8 cellular contexts compared by ENCODE assay signal in genomic region chr16:85687651-85688471, GRCh38. TPM values are rescaled to one million over a fixed set of nuclear protein-coding genes. Genes with fewer than 3 reads are reported as not detected.
DNase-seq lines count a peak whose midpoint lies in the region; ATAC-seq and TF ChIP-seq lines count a peak whose summit lies in the region.

No MANE protein-coding gene starts in this region.

- no peak for TF ChIP-seq POLR2A in suprapubic skin (IDR thresholded peaks at IDR 0.05)

- H3K36me3 ChIP-seq in kidney epithelial cell (ENCODE audit: control insufficient read depth, insufficient read depth, low read length) (no peaks in the 10 kb centered on the region), suprapubic skin (no peaks in the 10 kb centered on the region)

- peaks cover 7% of the 10 kb centered on the region for H3K27me3 Mint-ChIP-seq in activated T-helper 1 cell treated with anti-CD3 and anti-CD28 coated beads, Interleukin-12 subunit alpha, Interleukin-12 subunit beta, Interleukin-2, Interleukin-4 antibody, amounts not matched to agents 30 ng/mL and 10 ng/mL and 1 ng/mL, durations not matched to agents 14 hours and 24 hours and 36 hours (ENCODE audit: insufficient read depth)

- ATAC-seq in esophagus mucosa: no peak
- no peak for ATAC-seq in HG02885 (IDR thresholded peaks at IDR 0.05; ENCODE audit: poor library complexity, unreplicated experiment)

- H3K4me1 Mint-ChIP-seq in activated T-helper 1 cell treated with anti-CD3 and anti-CD28 coated beads, Interleukin-12 subunit alpha, Interleukin-12 subunit beta, Interleukin-2, Interleukin-4 antibody, amounts not matched to agents 30 ng/mL and 10 ng/mL and 1 ng/mL, durations not matched to agents 14 hours and 24 hours and 36 hours (ENCODE audit: low read depth): peaks cover 16% of the 10 kb centered on the region

- no peak for TF ChIP-seq CTCF in kidney epithelial cell (IDR thresholded peaks at IDR 0.05; ENCODE audit: insufficient read depth, low read length, poor library complexity, severe bottlenecking)
- no peak for TF ChIP-seq CTCF in suprapubic skin (IDR thresholded peaks at IDR 0.05)

- intact Hi-C loops in activated T-helper 1 cell treated with anti-CD3 and anti-CD28 coated beads, Interleukin-12 subunit alpha, Interleukin-12 subunit beta, Interleukin-2, Interleukin-4 antibody, amounts not matched to agents 30 ng/mL and 10 ng/mL and 1 ng/mL, durations not matched to agents 14 hours and 24 hours and 36 hours (cut with micrococcal nuclease): loop anchor here (2.0 to 5.0 kb wide), 2 partner anchors 77 to 381 kb away; no protein-coding TSS in a partner anchor

- H3K4me3 Mint-ChIP-seq in activated T-helper 1 cell treated with anti-CD3 and anti-CD28 coated beads, Interleukin-12 subunit alpha, Interleukin-12 subunit beta, Interleukin-2, Interleukin-4 antibody, amounts not matched to agents 30 ng/mL and 10 ng/mL and 1 ng/mL, durations not matched to agents 14 hours and 24 hours and 36 hours: peak overlapping the region; percentile 86

- peak overlapping the region; percentile 86 for H3K27ac Mint-ChIP-seq in activated T-helper 1 cell treated with anti-CD3 and anti-CD28 coated beads, Interleukin-12 subunit alpha, Interleukin-12 subunit beta, Interleukin-2, Interleukin-4 antibody, amounts not matched to agents 30 ng/mL and 10 ng/mL and 1 ng/mL, durations not matched to agents 14 hours and 24 hours and 36 hours

- DNase-seq in activated CD4-positive, alpha-beta T cell treated with anti-CD3 and anti-CD28 coated beads for 48 hours: peak; percentile 45
- no peak for DNase-seq in activated CD4-positive, alpha-beta T cell treated with anti-CD3 and anti-CD28 coated beads, Interleukin-2, amount 50 U/mL, for 4 hours
- no peak for DNase-seq in activated T-helper 1 cell treated with anti-CD3 and anti-CD28 coated beads, Interleukin-12 subunit alpha, Interleukin-12 subunit beta, Interleukin-2, Interleukin-4 antibody, amounts not matched to agents 30 ng/mL and 10 ng/mL and 1 ng/mL, durations not matched to agents 14 hours and 24 hours and 36 hours (ENCODE audit: low spot score)
- DNase-seq in kidney epithelial cell (ENCODE audit: low read depth): no peak
- no peak for DNase-seq in suprapubic skin (ENCODE audit: low spot score in 2 of 2)
- DNase-seq in foreskin melanocyte: no peak

- H3K27me3 ChIP-seq in kidney epithelial cell (ENCODE audit: control insufficient read depth, insufficient read depth, low read length) (peaks cover 3% of the 10 kb centered on the region), suprapubic skin (no peaks in the 10 kb centered on the region)

- peaks cover 16% of the 10 kb centered on the region for H3K36me3 Mint-ChIP-seq in activated T-helper 1 cell treated with anti-CD3 and anti-CD28 coated beads, Interleukin-12 subunit alpha, Interleukin-12 subunit beta, Interleukin-2, Interleukin-4 antibody, amounts not matched to agents 30 ng/mL and 10 ng/mL and 1 ng/mL, durations not matched to agents 14 hours and 24 hours and 36 hours (ENCODE audit: low read depth)

- H3K4me3 ChIP-seq in kidney epithelial cell (ENCODE audit: low read depth, low read length) (peak overlapping the region; percentile 72), suprapubic skin (peak overlapping the region; percentile 75)

- H3K9me3 Mint-ChIP-seq in activated T-helper 1 cell treated with anti-CD3 and anti-CD28 coated beads, Interleukin-12 subunit alpha, Interleukin-12 subunit beta, Interleukin-2, Interleukin-4 antibody, amounts not matched to agents 30 ng/mL and 10 ng/mL and 1 ng/mL, durations not matched to agents 14 hours and 24 hours and 36 hours: no peaks in the 10 kb centered on the region

- 78% methylated on average over 38 of the region's 49 CpGs for WGBS in suprapubic skin

- peaks cover 22% of the 10 kb centered on the region for H3K4me1 ChIP-seq in suprapubic skin

- no peak overlapping the region for H3K27ac ChIP-seq in suprapubic skin

- no peaks in the 10 kb centered on the region for H3K9me3 ChIP-seq in suprapubic skin

- no peak for TF ChIP-seq EP300 in suprapubic skin (IDR thresholded peaks at IDR 0.05)

RNA-seq across cellular contexts. Expression of gene GINS2, which starts 0.9 kb away (rescaled TPM):
- 87.2 and 91.1 TPM in 2 replicates for total RNA-seq in activated T-helper 1 cell treated with anti-CD3 and anti-CD28 coated beads, Interleukin-12 subunit alpha, Interleukin-12 subunit beta, Interleukin-2, Interleukin-4 antibody, amounts not matched to agents 30 ng/mL and 10 ng/mL and 1 ng/mL, durations not matched to agents 14 hours and 24 hours and 36 hours
- total RNA-seq in kidney epithelial cell (5.8 and 6.5 TPM in 2 replicates), suprapubic skin (1 to 10 TPM in 3 of 4 donors, not detected in 1; 1.8 to 2.5 (median 1.9) TPM), esophagus mucosa (10.9 TPM)
